22 cellular contexts compared by ENCODE assay signal in genomic region chr7:114548081-114548480, GRCh38.
"Had no signal": no experiment of that assay in that cellular context is flagged by ENCODE, and none has a peak within 500 bp of the region (broad histone marks: within the 10 kb centered on the region; RNA-seq: fewer than 3 reads in every experiment).

No MANE protein-coding gene starts in this region.

- H3K9me3 ChIP-seq: lower lobe of right lung, ovary, psoas muscle, sigmoid colon, thoracic aorta, tibial nerve, upper lobe of left lung had no signal

- H3K4me1 ChIP-seq: lower lobe of right lung, psoas muscle, tibial nerve, upper lobe of left lung had no signal

- H3K4me3 ChIP-seq: coronary artery, lower lobe of right lung, ovary, psoas muscle, sigmoid colon, thoracic aorta, tibial nerve, upper lobe of left lung had no signal

- H3K36me3 ChIP-seq: lower lobe of right lung, ovary, thoracic aorta, tibial nerve, upper lobe of left lung had no signal

- H3K27ac ChIP-seq: coronary artery, lower lobe of right lung, ovary, psoas muscle, thoracic aorta, tibial nerve, upper lobe of left lung had no signal

- H3K27me3 ChIP-seq: ovary, sigmoid colon, tibial nerve, upper lobe of left lung had no signal

- ATAC-seq: effector memory CD8-positive, alpha-beta T cell; left ventricle myocardium superior; lower lobe of right lung; natural killer cell; psoas muscle; right cardiac atrium; stimulated activated naive B cell treated with anti-CD40 and anti-IgM and Interleukin-4, amounts not matched to agents 10 μg/mL and 1 μg/mL and 100 μg/mL, for 72 hours had no signal

- DNase-seq: effector memory CD8-positive, alpha-beta T cell; erythroblast; foreskin melanocyte; glutamatergic neuron; hypothalamus; immature natural killer cell; islet precursor cell; kidney glomerular epithelial cell; left ventricle myocardium superior; lower lobe of right lung; natural killer cell; occipital lobe; ovary; psoas muscle; right cardiac atrium; sigmoid colon; stimulated activated CD4-positive, alpha-beta T cell treated with anti-CD3 and anti-CD28 coated beads, Interleukin-4, amount 100 ng/mL, for 4 hours; stimulated activated naive B cell treated with anti-CD40 and anti-IgM and Interleukin-4, amounts not matched to agents 10 μg/mL and 1 μg/mL and 100 μg/mL, for 72 hours; upper lobe of left lung had no signal
